In the genomic region with DNA sequence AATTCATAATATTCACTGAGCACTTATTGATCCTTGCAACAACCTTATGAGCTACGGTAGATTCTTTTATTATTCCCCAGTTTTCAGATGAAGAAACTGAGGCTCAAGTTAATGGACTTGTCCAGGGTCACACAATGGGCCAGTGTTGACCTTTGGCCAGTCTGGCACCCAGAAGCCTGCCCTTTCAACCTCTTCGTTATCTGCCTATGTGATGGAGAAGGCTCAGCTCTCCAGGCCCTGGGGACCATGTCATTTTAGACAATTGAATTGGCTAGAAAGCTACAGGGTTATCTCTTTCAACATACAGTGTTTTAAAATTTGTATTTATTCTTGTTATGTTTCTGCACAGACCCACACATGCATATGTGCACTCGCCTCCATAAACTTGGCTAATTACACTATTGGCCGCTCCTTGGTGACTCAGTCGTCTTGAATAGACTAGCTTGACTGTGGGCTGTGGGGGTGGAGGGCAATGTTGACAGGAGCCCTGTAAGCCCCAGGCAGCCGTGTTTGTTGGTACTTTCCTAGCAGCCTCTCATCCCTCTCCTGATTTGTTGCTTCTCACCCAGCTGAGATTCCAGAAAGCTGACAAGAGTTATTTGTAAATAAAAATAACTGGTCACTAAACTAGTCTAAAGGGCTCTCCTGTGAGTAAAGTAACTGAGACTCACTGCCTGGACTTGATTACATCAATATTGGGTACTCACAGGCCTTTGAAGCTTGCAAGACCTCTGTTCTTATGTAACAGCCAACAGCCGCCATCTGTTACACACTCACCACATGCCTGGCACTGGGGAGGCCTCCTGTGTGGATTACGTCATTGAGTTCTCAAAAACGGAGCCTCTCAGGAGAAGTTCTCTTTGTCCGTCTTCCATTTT, we compare ENCODE assay signal across 3 cellular contexts.
TF ChIP-seq lines count a peak whose summit lies in the region.

No MANE protein-coding gene starts in this region.

TF ChIP-seq in HepG2, 621 proteins besides CTCF, POLR2A, EP300 and RAD21 (continues in another document):
- TF ChIP-seq ZNF629 (CRISPR knock-in tag; conservative IDR thresholded peaks at IDR 0.05), result 0 out of 2 replicates have a peak, but pooled peaks have one; percentile 7
- TF ChIP-seq, protein P1, sequence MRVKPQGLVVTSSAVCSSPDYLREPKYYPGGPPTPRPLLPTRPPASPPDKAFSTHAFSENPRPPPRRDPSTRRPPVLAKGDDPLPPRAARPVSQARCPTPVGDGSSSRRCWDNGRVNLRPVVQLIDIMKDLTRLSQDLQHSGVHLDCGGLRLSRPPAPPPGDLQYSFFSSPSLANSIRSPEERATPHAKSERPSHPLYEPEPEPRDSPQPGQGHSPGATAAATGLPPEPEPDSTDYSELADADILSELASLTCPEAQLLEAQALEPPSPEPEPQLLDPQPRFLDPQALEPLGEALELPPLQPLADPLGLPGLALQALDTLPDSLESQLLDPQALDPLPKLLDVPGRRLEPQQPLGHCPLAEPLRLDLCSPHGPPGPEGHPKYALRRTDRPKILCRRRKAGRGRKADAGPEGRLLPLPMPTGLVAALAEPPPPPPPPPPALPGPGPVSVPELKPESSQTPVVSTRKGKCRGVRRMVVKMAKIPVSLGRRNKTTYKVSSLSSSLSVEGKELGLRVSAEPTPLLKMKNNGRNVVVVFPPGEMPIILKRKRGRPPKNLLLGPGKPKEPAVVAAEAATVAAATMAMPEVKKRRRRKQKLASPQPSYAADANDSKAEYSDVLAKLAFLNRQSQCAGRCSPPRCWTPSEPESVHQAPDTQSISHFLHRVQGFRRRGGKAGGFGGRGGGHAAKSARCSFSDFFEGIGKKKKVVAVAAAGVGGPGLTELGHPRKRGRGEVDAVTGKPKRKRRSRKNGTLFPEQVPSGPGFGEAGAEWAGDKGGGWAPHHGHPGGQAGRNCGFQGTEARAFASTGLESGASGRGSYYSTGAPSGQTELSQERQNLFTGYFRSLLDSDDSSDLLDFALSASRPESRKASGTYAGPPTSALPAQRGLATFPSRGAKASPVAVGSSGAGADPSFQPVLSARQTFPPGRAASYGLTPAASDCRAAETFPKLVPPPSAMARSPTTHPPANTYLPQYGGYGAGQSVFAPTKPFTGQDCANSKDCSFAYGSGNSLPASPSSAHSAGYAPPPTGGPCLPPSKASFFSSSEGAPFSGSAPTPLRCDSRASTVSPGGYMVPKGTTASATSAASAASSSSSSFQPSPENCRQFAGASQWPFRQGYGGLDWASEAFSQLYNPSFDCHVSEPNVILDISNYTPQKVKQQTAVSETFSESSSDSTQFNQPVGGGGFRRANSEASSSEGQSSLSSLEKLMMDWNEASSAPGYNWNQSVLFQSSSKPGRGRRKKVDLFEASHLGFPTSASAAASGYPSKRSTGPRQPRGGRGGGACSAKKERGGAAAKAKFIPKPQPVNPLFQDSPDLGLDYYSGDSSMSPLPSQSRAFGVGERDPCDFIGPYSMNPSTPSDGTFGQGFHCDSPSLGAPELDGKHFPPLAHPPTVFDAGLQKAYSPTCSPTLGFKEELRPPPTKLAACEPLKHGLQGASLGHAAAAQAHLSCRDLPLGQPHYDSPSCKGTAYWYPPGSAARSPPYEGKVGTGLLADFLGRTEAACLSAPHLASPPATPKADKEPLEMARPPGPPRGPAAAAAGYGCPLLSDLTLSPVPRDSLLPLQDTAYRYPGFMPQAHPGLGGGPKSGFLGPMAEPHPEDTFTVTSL (CRISPR knock-in tag; IDR thresholded peaks at IDR 0.05; ENCODE audit: borderline replicate concordance), result 0 out of 2 replicates have a peak, but pooled peaks have one; percentile 14
- TF ChIP-seq, protein P2, sequence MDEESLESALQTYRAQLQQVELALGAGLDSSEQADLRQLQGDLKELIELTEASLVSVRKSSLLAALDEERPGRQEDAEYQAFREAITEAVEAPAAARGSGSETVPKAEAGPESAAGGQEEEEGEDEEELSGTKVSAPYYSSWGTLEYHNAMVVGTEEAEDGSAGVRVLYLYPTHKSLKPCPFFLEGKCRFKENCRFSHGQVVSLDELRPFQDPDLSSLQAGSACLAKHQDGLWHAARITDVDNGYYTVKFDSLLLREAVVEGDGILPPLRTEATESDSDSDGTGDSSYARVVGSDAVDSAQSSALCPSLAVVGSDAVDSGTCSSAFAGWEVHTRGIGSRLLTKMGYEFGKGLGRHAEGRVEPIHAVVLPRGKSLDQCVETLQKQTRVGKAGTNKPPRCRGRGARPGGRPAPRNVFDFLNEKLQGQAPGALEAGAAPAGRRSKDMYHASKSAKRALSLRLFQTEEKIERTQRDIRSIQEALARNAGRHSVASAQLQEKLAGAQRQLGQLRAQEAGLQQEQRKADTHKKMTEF (CRISPR knock-in tag; IDR thresholded peaks at IDR 0.05), result no peak
- TF ChIP-seq MBNL3 (CRISPR knock-in tag; conservative IDR thresholded peaks at IDR 0.05), result no peak
- TF ChIP-seq ZNF644 (CRISPR knock-in tag; IDR thresholded peaks at IDR 0.05; ENCODE audit: low read depth), result peak; percentile 71; the same call in 1 of the 2 replicates
- TF ChIP-seq FOSL2 (CRISPR knock-in tag; IDR thresholded peaks at IDR 0.05), result peak; percentile 22
- peak; percentile 97 for TF ChIP-seq ATF7 (IDR thresholded peaks at IDR 0.05)
- no peak for TF ChIP-seq ATF7 (CRISPR knock-in tag; IDR thresholded peaks at IDR 0.05)
- peak; percentile 11; the same call in 1 of the 2 replicates for TF ChIP-seq CEBPB (IDR thresholded peaks at IDR 0.05; ENCODE audit: borderline replicate concordance, low read depth, low read length)
- TF ChIP-seq ZNF670 (CRISPR knock-in tag; IDR thresholded peaks at IDR 0.05; ENCODE audit: borderline replicate concordance), result 0 out of 2 replicates have a peak, but pooled peaks have one; percentile 27

TF ChIP-seq in GM23338, 12 proteins besides CTCF, POLR2A, EP300 and RAD21:
- TF ChIP-seq, protein P3, sequence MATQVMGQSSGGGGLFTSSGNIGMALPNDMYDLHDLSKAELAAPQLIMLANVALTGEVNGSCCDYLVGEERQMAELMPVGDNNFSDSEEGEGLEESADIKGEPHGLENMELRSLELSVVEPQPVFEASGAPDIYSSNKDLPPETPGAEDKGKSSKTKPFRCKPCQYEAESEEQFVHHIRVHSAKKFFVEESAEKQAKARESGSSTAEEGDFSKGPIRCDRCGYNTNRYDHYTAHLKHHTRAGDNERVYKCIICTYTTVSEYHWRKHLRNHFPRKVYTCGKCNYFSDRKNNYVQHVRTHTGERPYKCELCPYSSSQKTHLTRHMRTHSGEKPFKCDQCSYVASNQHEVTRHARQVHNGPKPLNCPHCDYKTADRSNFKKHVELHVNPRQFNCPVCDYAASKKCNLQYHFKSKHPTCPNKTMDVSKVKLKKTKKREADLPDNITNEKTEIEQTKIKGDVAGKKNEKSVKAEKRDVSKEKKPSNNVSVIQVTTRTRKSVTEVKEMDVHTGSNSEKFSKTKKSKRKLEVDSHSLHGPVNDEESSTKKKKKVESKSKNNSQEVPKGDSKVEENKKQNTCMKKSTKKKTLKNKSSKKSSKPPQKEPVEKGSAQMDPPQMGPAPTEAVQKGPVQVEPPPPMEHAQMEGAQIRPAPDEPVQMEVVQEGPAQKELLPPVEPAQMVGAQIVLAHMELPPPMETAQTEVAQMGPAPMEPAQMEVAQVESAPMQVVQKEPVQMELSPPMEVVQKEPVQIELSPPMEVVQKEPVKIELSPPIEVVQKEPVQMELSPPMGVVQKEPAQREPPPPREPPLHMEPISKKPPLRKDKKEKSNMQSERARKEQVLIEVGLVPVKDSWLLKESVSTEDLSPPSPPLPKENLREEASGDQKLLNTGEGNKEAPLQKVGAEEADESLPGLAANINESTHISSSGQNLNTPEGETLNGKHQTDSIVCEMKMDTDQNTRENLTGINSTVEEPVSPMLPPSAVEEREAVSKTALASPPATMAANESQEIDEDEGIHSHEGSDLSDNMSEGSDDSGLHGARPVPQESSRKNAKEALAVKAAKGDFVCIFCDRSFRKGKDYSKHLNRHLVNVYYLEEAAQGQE (IDR thresholded peaks at IDR 0.05; ENCODE audit: unreplicated experiment), result no peak

TF ChIP-seq in HEK293T, 16 proteins besides CTCF, POLR2A, EP300 and RAD21:
- TF ChIP-seq FOXM1 (IDR thresholded peaks at IDR 0.05; ENCODE audit: borderline replicate concordance) (no peak), FOXA1 (IDR thresholded peaks at IDR 0.05) (no peak)
- TF ChIP-seq, protein P4, sequence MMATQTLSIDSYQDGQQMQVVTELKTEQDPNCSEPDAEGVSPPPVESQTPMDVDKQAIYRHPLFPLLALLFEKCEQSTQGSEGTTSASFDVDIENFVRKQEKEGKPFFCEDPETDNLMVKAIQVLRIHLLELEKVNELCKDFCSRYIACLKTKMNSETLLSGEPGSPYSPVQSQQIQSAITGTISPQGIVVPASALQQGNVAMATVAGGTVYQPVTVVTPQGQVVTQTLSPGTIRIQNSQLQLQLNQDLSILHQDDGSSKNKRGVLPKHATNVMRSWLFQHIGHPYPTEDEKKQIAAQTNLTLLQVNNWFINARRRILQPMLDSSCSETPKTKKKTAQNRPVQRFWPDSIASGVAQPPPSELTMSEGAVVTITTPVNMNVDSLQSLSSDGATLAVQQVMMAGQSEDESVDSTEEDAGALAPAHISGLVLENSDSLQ (IDR thresholded peaks at IDR 0.05), result no peak
